ENCODE assay signal across 8 cellular contexts in genomic region chr6:105179244-105180065, GRCh38. TPM values are rescaled to one million over a fixed set of nuclear protein-coding genes. Genes with fewer than 3 reads are reported as not detected.
DNase-seq lines count a peak whose midpoint lies in the region; ATAC-seq and TF ChIP-seq lines count a peak whose summit lies in the region.

TSS of gene POPDC3 (minus strand) at chr6:105180014. CDS start at chr6:105161909, 18,105 bp downstream.

- no peak for TF ChIP-seq POLR2A in Peyer's patch (IDR thresholded peaks at IDR 0.05)
- no peak for TF ChIP-seq POLR2A in uterus (IDR thresholded peaks at IDR 0.05)

- no peak within 1 kb of the TSS for H3K9ac ChIP-seq in mucosa of rectum (ENCODE audit: low read depth in 1 of 2, low read length in 2 of 2)

- H3K27me3 ChIP-seq in Peyer's patch (peaks cover 0 to 6% of the 10 kb centered on the region in 2 donors), mucosa of rectum (ENCODE audit: control insufficient read depth in 2 of 2, insufficient read depth in 2 of 2, low read length in 2 of 2) (peaks cover 23 to 24% of the 10 kb centered on the region in 2 donors), uterus (peaks cover 0 to 10% of the 10 kb centered on the region in 2 donors)

- H3K36me3 ChIP-seq in Peyer's patch (no peaks in the 10 kb centered on the region), mucosa of rectum (ENCODE audit: control insufficient read depth in 2 of 2, insufficient read depth in 2 of 2, low read length in 2 of 2) (no peaks in the 10 kb centered on the region), uterus (no peaks in the 10 kb centered on the region)

- H3K27ac ChIP-seq in Peyer's patch (no peak within 1 kb of the TSS), epithelial cell of prostate (peak within 1 kb of the TSS; percentile 82), mucosa of rectum (ENCODE audit: low read depth in 2 of 2, low read length in 2 of 2) (no peak within 1 kb of the TSS), uterus (no peak within 1 kb of the TSS)

- peak within 1 kb of the TSS in 3 of 4 donors; percentile 33 to 54 (median 46) for H3K4me3 ChIP-seq in Peyer's patch
- H3K4me3 ChIP-seq in mucosa of rectum (ENCODE audit: low read length in 2 of 2), result peak within 1 kb of the TSS; percentile 20 to 30
- peak within 1 kb of the TSS; percentile 8 to 23 for H3K4me3 ChIP-seq in uterus

- H3K9me3 ChIP-seq in Peyer's patch (no peaks in the 10 kb centered on the region), mucosa of rectum (ENCODE audit: control insufficient read depth in 2 of 2, low read length in 2 of 2) (no peaks in the 10 kb centered on the region), uterus (no peaks in the 10 kb centered on the region)

- TF ChIP-seq CTCF in GM20000 (IDR thresholded peaks at IDR 0.05; ENCODE audit: extremely low read depth, missing control alignments) (no peak), Peyer's patch (IDR thresholded peaks at IDR 0.05) (no peak), uterus (IDR thresholded peaks at IDR 0.05) (no peak)

- DNase-seq in COLO668 (lab: John Stamatoyannopoulos, UW; ENCODE audit: unreplicated experiment) (peak; percentile 62), GM20000 (ENCODE audit: low spot score) (peak; percentile 44), Peyer's patch (peak in 1 of 3 donors; percentile 47), epithelial cell of prostate (ENCODE audit: low read depth, low spot score) (no peak), uterus (no peak)

- peaks cover 0 to 7% (median 3%) of the 10 kb centered on the region in 4 donors for H3K4me1 ChIP-seq in Peyer's patch
- H3K4me1 ChIP-seq in mucosa of rectum (ENCODE audit: control insufficient read depth in 2 of 2, insufficient read depth in 2 of 2, low read length in 2 of 2), result no peaks in the 10 kb centered on the region
- peaks cover 0 to 6% of the 10 kb centered on the region in 2 donors for H3K4me1 ChIP-seq in uterus

- intact Hi-C loops in uterus (cut with DNase I; ENCODE audit: low total_unique reads), result no loop called here

- no peak for ATAC-seq in GM18520 (IDR thresholded peaks at IDR 0.05; ENCODE audit: unreplicated experiment)
- ATAC-seq in HG03280 (IDR thresholded peaks at IDR 0.05; ENCODE audit: unreplicated experiment), result no peak

RNA-seq across cellular contexts. Expression of gene POPDC3, which starts in this region (rescaled TPM):
- not detected for total RNA-seq in Peyer's patch
- total RNA-seq in uterus, result under 1 TPM in 2 of 4 donors, not detected in 2; 0.35 to 0.79 TPM

Comparison
In these comparisons a context has a peak if more than half of its experiments do, and no peak if none do; other contexts are left out.
1. DNase-seq: peak in COLO668 (single experiment) and GM20000 (single experiment); none in epithelial cell of prostate (single experiment) and uterus (0 of 2).
2. Peak in every context shown above with its lines, with median percentiles within 50 percentile points of each other: H3K4me3 ChIP-seq.